Comparison of ENCODE assay signal across 11 cellular contexts in genomic region chr4:40282857-40283256, GRCh38. TPM values are rescaled to one million over a fixed set of nuclear protein-coding genes. Genes with fewer than 3 reads are reported as not detected.
DNase-seq lines count a peak whose midpoint lies in the region; ATAC-seq and TF ChIP-seq lines count a peak whose summit lies in the region.
"Not testable (repeated sequence)": the region's sequence is repeated elsewhere in the genome, so short reads cannot be mapped to it uniquely, and the experiment has no call there.
"Had no signal": no experiment of that assay in that cellular context is flagged by ENCODE, and none has a peak within 500 bp of the region (broad histone marks: within the 10 kb centered on the region; RNA-seq: fewer than 3 reads in every experiment).

No MANE protein-coding gene starts in this region.

- not testable (repeated sequence) for ATAC-seq in CD4-positive, CD25-positive, alpha-beta regulatory T cell (ENCODE audit: low read depth in 2 of 2); WTC11; activated naive CD8-positive, alpha-beta T cell treated with anti-CD3 and anti-CD28 coated beads, Interleukin-2, amount 50 U/mL, for 24 hours; naive thymus-derived CD8-positive, alpha-beta T cell; stimulated activated effector memory CD8-positive, alpha-beta T cell treated with anti-CD3 and anti-CD28 coated beads, Interleukin-12 subunit alpha, Interleukin-12 subunit beta, amount 100 ng/mL, for 72 hours

- not testable (repeated sequence) for H3K4me3 ChIP-seq in CD4-positive, CD25-positive, alpha-beta regulatory T cell (ENCODE audit: low read depth, low read length); HUES48 (ENCODE audit: low read depth, low read length)

- CTCF ChIA-PET in WTC11 (lab: Charles Lee): interaction anchor here (0.6 to 1.5 kb wide), 5 partner anchors 34 to 225 kb away, joined by 4 to 7 read pairs (median 6); no protein-coding TSS in a partner anchor
- CTCF ChIA-PET in activated naive CD4-positive, alpha-beta T cell treated with anti-CD3 and anti-CD28 coated beads, Interleukin-2, amount 10 ng/mL, durations not matched to agents 7 days and 5 days (lab: Charles Lee): interaction anchor here (0.9 to 2.1 kb wide), 6 partner anchors 7 to 60 kb away, joined by 3 to 13 read pairs (median 4); no protein-coding TSS in a partner anchor

- H3K4me3 Mint-ChIP-seq in CD4-positive, CD25-positive, alpha-beta regulatory T cell: peak overlapping the region in 3 of 4 donors; percentile 75 to 81 (median 78)
- H3K4me3 Mint-ChIP-seq in WTC11; activated T-cell treated with anti-CD3 and anti-CD28 coated beads, Interleukin-2, amount 50 U/mL, for 24 hours; activated naive CD4-positive, alpha-beta T cell treated with anti-CD3 and anti-CD28 coated beads, Interleukin-2, amount 10 ng/mL, durations not matched to agents 7 days and 5 days; activated naive CD8-positive, alpha-beta T cell treated with anti-CD3 and anti-CD28 coated beads, Interleukin-2, amount 50 U/mL, for 24 hours: not testable (repeated sequence)
- peak overlapping the region in 3 of 10 donors; percentile 67 to 71 (median 67) for H3K4me3 Mint-ChIP-seq in naive thymus-derived CD8-positive, alpha-beta T cell
- peak overlapping the region; percentile 39 for H3K4me3 Mint-ChIP-seq in stimulated activated effector memory CD8-positive, alpha-beta T cell treated with anti-CD3 and anti-CD28 coated beads, Interleukin-12 subunit alpha, Interleukin-12 subunit beta, amount 100 ng/mL, for 72 hours

- H3K36me3 ChIP-seq in CD4-positive, CD25-positive, alpha-beta regulatory T cell (ENCODE audit: control insufficient read depth, insufficient read depth, low read length); HUES48 (ENCODE audit: control insufficient read depth, insufficient read depth, low read length): not testable (repeated sequence)

- peak overlapping the region; percentile 91 for H3K27ac ChIP-seq in CD4-positive, CD25-positive, alpha-beta regulatory T cell (ENCODE audit: insufficient read depth, low read length, poor library complexity, severe bottlenecking)
- H3K27ac ChIP-seq in HUES48 (ENCODE audit: low read depth, low read length): peak overlapping the region; percentile 40

- peaks cover 24 to 72% (median 35%) of the 10 kb centered on the region in 4 donors for H3K4me1 Mint-ChIP-seq in CD4-positive, CD25-positive, alpha-beta regulatory T cell
- H3K4me1 Mint-ChIP-seq in WTC11: not testable (repeated sequence)
- H3K4me1 Mint-ChIP-seq in activated T-cell treated with anti-CD3 and anti-CD28 coated beads, Interleukin-2, amount 50 U/mL, for 24 hours (ENCODE audit: low read depth): peaks cover 68% of the 10 kb centered on the region
- H3K4me1 Mint-ChIP-seq in activated naive CD4-positive, alpha-beta T cell treated with anti-CD3 and anti-CD28 coated beads, Interleukin-2, amount 10 ng/mL, durations not matched to agents 7 days and 5 days: peaks cover 51% of the 10 kb centered on the region
- peaks cover 72% of the 10 kb centered on the region for H3K4me1 Mint-ChIP-seq in activated naive CD8-positive, alpha-beta T cell treated with anti-CD3 and anti-CD28 coated beads, Interleukin-2, amount 50 U/mL, for 24 hours
- H3K4me1 Mint-ChIP-seq in naive thymus-derived CD8-positive, alpha-beta T cell: peaks cover 29 to 73% (median 69%) of the 10 kb centered on the region in 4 donors
- H3K4me1 Mint-ChIP-seq in stimulated activated effector memory CD8-positive, alpha-beta T cell treated with anti-CD3 and anti-CD28 coated beads, Interleukin-12 subunit alpha, Interleukin-12 subunit beta, amount 100 ng/mL, for 72 hours: peaks cover 61% of the 10 kb centered on the region

- H3K27me3 Mint-ChIP-seq in CD4-positive, CD25-positive, alpha-beta regulatory T cell; WTC11 (ENCODE audit: low read depth); activated T-cell treated with anti-CD3 and anti-CD28 coated beads, Interleukin-2, amount 50 U/mL, for 24 hours; activated naive CD4-positive, alpha-beta T cell treated with anti-CD3 and anti-CD28 coated beads, Interleukin-2, amount 10 ng/mL, durations not matched to agents 7 days and 5 days; activated naive CD8-positive, alpha-beta T cell treated with anti-CD3 and anti-CD28 coated beads, Interleukin-2, amount 50 U/mL, for 24 hours; naive thymus-derived CD8-positive, alpha-beta T cell: not testable (repeated sequence)

- peaks cover 29% of the 10 kb centered on the region for H3K4me1 ChIP-seq in CD4-positive, CD25-positive, alpha-beta regulatory T cell (ENCODE audit: control insufficient read depth, insufficient read depth, low read length, poor library complexity, severe bottlenecking)
- H3K4me1 ChIP-seq in HUES48 (ENCODE audit: control insufficient read depth, insufficient read depth, low read length): not testable (repeated sequence)

- H3K27ac Mint-ChIP-seq in CD4-positive, CD25-positive, alpha-beta regulatory T cell: peak overlapping the region; percentile 95 to 98 (median 98)
- not testable (repeated sequence) for H3K27ac Mint-ChIP-seq in WTC11
- H3K27ac Mint-ChIP-seq in activated T-cell treated with anti-CD3 and anti-CD28 coated beads, Interleukin-2, amount 50 U/mL, for 24 hours: peak overlapping the region; percentile 96
- H3K27ac Mint-ChIP-seq in activated naive CD4-positive, alpha-beta T cell treated with anti-CD3 and anti-CD28 coated beads, Interleukin-2, amount 10 ng/mL, durations not matched to agents 7 days and 5 days: peak overlapping the region; percentile 42
- H3K27ac Mint-ChIP-seq in activated naive CD8-positive, alpha-beta T cell treated with anti-CD3 and anti-CD28 coated beads, Interleukin-2, amount 50 U/mL, for 24 hours: peak overlapping the region; percentile 96
- H3K27ac Mint-ChIP-seq in naive thymus-derived CD8-positive, alpha-beta T cell: peak overlapping the region; percentile 88 to 98 (median 94)
- peak overlapping the region; percentile 86 for H3K27ac Mint-ChIP-seq in stimulated activated effector memory CD8-positive, alpha-beta T cell treated with anti-CD3 and anti-CD28 coated beads, Interleukin-12 subunit alpha, Interleukin-12 subunit beta, amount 100 ng/mL, for 72 hours

- DNase-seq in CD4-positive, CD25-positive, alpha-beta regulatory T cell; WTC11 (ENCODE audit: low spot score); activated T-cell treated with anti-CD3 and anti-CD28 coated beads, Interleukin-2, amount 50 U/mL, for 24 hours; activated naive CD4-positive, alpha-beta T cell treated with anti-CD3 and anti-CD28 coated beads, Interleukin-2, amount 10 ng/mL, durations not matched to agents 7 days and 5 days; activated naive CD8-positive, alpha-beta T cell treated with anti-CD3 and anti-CD28 coated beads, Interleukin-2, amount 50 U/mL, for 24 hours; naive thymus-derived CD8-positive, alpha-beta T cell; stimulated activated effector memory CD8-positive, alpha-beta T cell treated with anti-CD3 and anti-CD28 coated beads, Interleukin-12 subunit alpha, Interleukin-12 subunit beta, amount 100 ng/mL, for 72 hours (ENCODE audit: low spot score in 2 of 2): not testable (repeated sequence)

- H3K27me3 ChIP-seq in CD4-positive, CD25-positive, alpha-beta regulatory T cell (ENCODE audit: control insufficient read depth, insufficient read depth, low read length); HUES48 (ENCODE audit: control insufficient read depth, insufficient read depth, low read length): not testable (repeated sequence)

- H3K36me3 Mint-ChIP-seq in CD4-positive, CD25-positive, alpha-beta regulatory T cell; WTC11; naive thymus-derived CD8-positive, alpha-beta T cell; stimulated activated effector memory CD8-positive, alpha-beta T cell treated with anti-CD3 and anti-CD28 coated beads, Interleukin-12 subunit alpha, Interleukin-12 subunit beta, amount 100 ng/mL, for 72 hours: not testable (repeated sequence)
- peaks cover 14% of the 10 kb centered on the region for H3K36me3 Mint-ChIP-seq in activated T-cell treated with anti-CD3 and anti-CD28 coated beads, Interleukin-2, amount 50 U/mL, for 24 hours (ENCODE audit: low read depth)
- peaks cover 18% of the 10 kb centered on the region for H3K36me3 Mint-ChIP-seq in activated naive CD4-positive, alpha-beta T cell treated with anti-CD3 and anti-CD28 coated beads, Interleukin-2, amount 10 ng/mL, durations not matched to agents 7 days and 5 days
- H3K36me3 Mint-ChIP-seq in activated naive CD8-positive, alpha-beta T cell treated with anti-CD3 and anti-CD28 coated beads, Interleukin-2, amount 50 U/mL, for 24 hours (ENCODE audit: low read depth): peaks cover 22% of the 10 kb centered on the region

- POLR2A ChIA-PET in WTC11 (lab: Charles Lee): not testable (repeated sequence)
- POLR2A ChIA-PET in naive thymus-derived CD8-positive, alpha-beta T cell (lab: Charles Lee): interaction anchor here (0.9 to 5.5 kb wide), 16 partner anchors 8 to 82 kb away, joined by 3 to 52 read pairs (median 9); no protein-coding TSS in a partner anchor

- not testable (repeated sequence) for H3K9ac ChIP-seq in HUES48 (ENCODE audit: low read depth, low read length)

- H3K9me3 ChIP-seq in CD4-positive, CD25-positive, alpha-beta regulatory T cell (ENCODE audit: control insufficient read depth in 2 of 2, low read length in 2 of 2); HUES48 (ENCODE audit: control insufficient read depth, insufficient read depth, low read length): not testable (repeated sequence)

- not testable (repeated sequence) for H3K9me3 Mint-ChIP-seq in CD4-positive, CD25-positive, alpha-beta regulatory T cell; WTC11; activated naive CD4-positive, alpha-beta T cell treated with anti-CD3 and anti-CD28 coated beads, Interleukin-2, amount 10 ng/mL, durations not matched to agents 7 days and 5 days; activated naive CD8-positive, alpha-beta T cell treated with anti-CD3 and anti-CD28 coated beads, Interleukin-2, amount 50 U/mL, for 24 hours; naive thymus-derived CD8-positive, alpha-beta T cell; stimulated activated effector memory CD8-positive, alpha-beta T cell treated with anti-CD3 and anti-CD28 coated beads, Interleukin-12 subunit alpha, Interleukin-12 subunit beta, amount 100 ng/mL, for 72 hours
- H3K9me3 Mint-ChIP-seq in activated T-cell treated with anti-CD3 and anti-CD28 coated beads, Interleukin-2, amount 50 U/mL, for 24 hours: peaks cover 13% of the 10 kb centered on the region

- TF ChIP-seq CTCF in WTC11 (IDR thresholded peaks at IDR 0.05): not testable (repeated sequence)

RNA-seq across cellular contexts. Expression of gene CHRNA9, which starts 52.3 kb away (rescaled TPM):
- total RNA-seq in CD4-positive, CD25-positive, alpha-beta regulatory T cell: not detected
- under 1 TPM; 0.13 to 0.69 (median 0.37) TPM for polyA plus RNA-seq in CD4-positive, CD25-positive, alpha-beta regulatory T cell
- 1.2 to 1.9 TPM (median 1.8 TPM) in 3 replicates for total RNA-seq in WTC11 (2021)
- total RNA-seq in naive thymus-derived CD8-positive, alpha-beta T cell: under 1 TPM; 0.55 to 0.73 TPM
- polyA plus RNA-seq in naive thymus-derived CD8-positive, alpha-beta T cell: under 1 TPM in 1 of 3 donors, not detected in 2; 0.39 TPM
- total RNA-seq: B cell, Right ventricle myocardium superior had no signal
- polyA plus RNA-seq: IgD-negative memory B cell had no signal
